ENCODE assay signal across 12 cellular contexts in genomic region chr19:870963-871401, GRCh38. TPM values are rescaled to one million over a fixed set of nuclear protein-coding genes. Genes with fewer than 3 reads are reported as not detected.
DNase-seq lines count a peak whose midpoint lies in the region; ATAC-seq, FAIRE-seq and TF ChIP-seq lines count a peak whose summit lies in the region.
"Had no signal": no experiment of that assay in that cellular context is flagged by ENCODE, and none has a peak within 500 bp of the region (broad histone marks: within the 10 kb centered on the region; RNA-seq: fewer than 3 reads in every experiment).

No MANE protein-coding gene starts in this region.

- H3K4me1 ChIP-seq in HEK293 (ENCODE audit: control insufficient read depth, insufficient read depth, low read length) = no peaks in the 10 kb centered on the region; the same call in 1 of the 2 replicates
- H3K4me1 ChIP-seq in pancreas = no peaks in the 10 kb centered on the region

- H3K36me3 ChIP-seq in HEK293 (ENCODE audit: control insufficient read depth in 2 of 2, insufficient read depth in 1 of 2, low read length in 2 of 2) (peaks cover 7 to 59% of the 10 kb centered on the region in 2 experiments; a peak in 2 of 3 replicates), pancreas (peaks cover 0 to 26% (median 4%) of the 10 kb centered on the region in 3 donors)

- TF ChIP-seq CTCF in HEK293 (tag by site-specific recombination; IDR thresholded peaks at IDR 0.05) (no peak), astrocyte of the spinal cord (IDR thresholded peaks at IDR 0.05; ENCODE audit: low read depth, low read length) (no peak), pancreas (IDR thresholded peaks at IDR 0.05) (no peak), CD14-positive monocyte (IDR thresholded peaks at IDR 0.05) (no peak)

- no peaks in the 10 kb centered on the region for H3K27me3 ChIP-seq in pancreas

- ATAC-seq in pancreas (peak in 1 of 4 donors; percentile 29), GM21825 (IDR thresholded peaks at IDR 0.05; ENCODE audit: unreplicated experiment) (no peak)
- ATAC-seq: activated CD4-positive, alpha-beta T cell treated with anti-CD3 and anti-CD28 coated beads for 36 hours had no signal

- peaks cover 33 to 55% of the 10 kb centered on the region in 2 donors for H3K36me3 Mint-ChIP-seq in CD14-positive monocyte

- intact Hi-C loops in pancreas (cut with DNase I) = no loop called here
- intact Hi-C loops in CD14-positive monocyte (cut with micrococcal nuclease) = no loop called here

- no peak overlapping the region for H3K27ac Mint-ChIP-seq in CD14-positive monocyte
- H3K27ac Mint-ChIP-seq: activated CD4-positive, alpha-beta T cell treated with anti-CD3 and anti-CD28 coated beads for 36 hours had no signal

- CTCF ChIA-PET in HEK293 (lab: Yijun Ruan, JAX) = no interaction called here

- H3K4me3 Mint-ChIP-seq in CD14-positive monocyte = no peak overlapping the region
- H3K4me3 Mint-ChIP-seq: activated CD4-positive, alpha-beta T cell treated with anti-CD3 and anti-CD28 coated beads for 36 hours had no signal

- in situ Hi-C loops in astrocyte of the spinal cord (cut with HindIII; ENCODE audit: low sequenced_read_pairs) = no loop called here

- WGBS in pancreas, 2 donors = 80 to 84% methylated on average over 22 to 28 of the region's 28 CpGs

- H3K27me3 Mint-ChIP-seq in CD14-positive monocyte (ENCODE audit: low read depth in 3 of 3) = peaks cover 0 to 3% (median 2%) of the 10 kb centered on the region in 3 donors
- H3K27me3 Mint-ChIP-seq: activated CD4-positive, alpha-beta T cell treated with anti-CD3 and anti-CD28 coated beads for 36 hours; activated naive CD4-positive, alpha-beta T cell treated with anti-CD3 and anti-CD28 coated beads, Interleukin-2, amount 10 ng/mL, durations not matched to agents 7 days and 5 days had no signal

- no peaks in the 10 kb centered on the region for H3K9me3 Mint-ChIP-seq in CD14-positive monocyte
- H3K9me3 Mint-ChIP-seq: activated naive CD4-positive, alpha-beta T cell treated with anti-CD3 and anti-CD28 coated beads, Interleukin-2, amount 10 ng/mL, durations not matched to agents 7 days and 5 days had no signal

- no peak overlapping the region for H3K4me3 ChIP-seq in HEK293 (ENCODE audit: low read depth, low read length)
- H3K4me3 ChIP-seq in astrocyte of the spinal cord (ENCODE audit: low read depth, low read length) = no peak overlapping the region
- H3K4me3 ChIP-seq in pancreas = no peak overlapping the region
- H3K4me3 ChIP-seq: smooth muscle cell had no signal

- no peak overlapping the region for H3K27ac ChIP-seq in HEK293 (ENCODE audit: extremely low read depth, low read depth, low read length)
- H3K27ac ChIP-seq in pancreas = no peak overlapping the region

- POLR2A ChIA-PET in HEK293 (lab: Yijun Ruan, JAX) = no interaction called here

- H3K9me3 ChIP-seq in HEK293 (ENCODE audit: control insufficient read depth, insufficient read depth, low read depth, low read length) = no peaks in the 10 kb centered on the region
- no peaks in the 10 kb centered on the region for H3K9me3 ChIP-seq in pancreas

- DNase-seq in astrocyte of the spinal cord (ENCODE audit: low read depth, low spot score) = peak; percentile 45
- peak in 4 of 6 donors; percentile 43 to 89 (median 65) for DNase-seq in pancreas
- no peak for DNase-seq in cerebellar nuclear complex (lab: John Stamatoyannopoulos, UW)
- DNase-seq in CD14-positive monocyte (ENCODE audit: low spot score) = no peak
- DNase-seq: activated CD4-positive, alpha-beta T cell treated with anti-CD3 and anti-CD28 coated beads for 36 hours; activated naive CD4-positive, alpha-beta T cell treated with anti-CD3 and anti-CD28 coated beads, Interleukin-2, amount 10 ng/mL, durations not matched to agents 7 days and 5 days; NCI-H2171 had no signal

- peaks cover 6% of the 10 kb centered on the region for H3K4me1 Mint-ChIP-seq in CD14-positive monocyte

- FAIRE-seq in pancreas (lab: Jason Lieb, UNC) = no peak

TF ChIP-seq in HEK293, 187 proteins besides CTCF, POLR2A, EP300 and RAD21:
- TF ChIP-seq ZBTB8A (tag by site-specific recombination; IDR thresholded peaks at IDR 0.05) (no peak), ZIC2 (tag by site-specific recombination; IDR thresholded peaks at IDR 0.05) (peak; percentile 33; the same call in 1 of the 2 replicates), SP2 (tag by site-specific recombination; IDR thresholded peaks at IDR 0.05) (no peak), ZFP41 (tag by site-specific recombination; IDR thresholded peaks at IDR 0.05; ENCODE audit: borderline replicate concordance) (no peak), ZBTB10 (tag by site-specific recombination; IDR thresholded peaks at IDR 0.05) (peak; percentile 44; the same call in 1 of the 2 replicates)

RNA-seq across cellular contexts. Expression of gene CFD, which starts 11.5 kb away (rescaled TPM):
- 10 to 100 TPM in 2 of 6 donors, 1 to 10 TPM in 4; 2.5 to 48.8 (median 7.3) TPM for total RNA-seq in pancreas
- polyA plus RNA-seq in pancreas (10 to 100 TPM; 27.8 to 48.1 TPM), CD14-positive monocyte (100 to 1,000 TPM; 654 to 862 TPM)
- total RNA-seq: smooth muscle cell had no signal

RNA-seq across cellular contexts. Expression of gene ELANE, which starts 18.9 kb away (rescaled TPM):
- under 1 TPM in 2 of 6 donors, not detected in 4; 0.16 to 0.35 TPM for total RNA-seq in pancreas
- polyA plus RNA-seq in pancreas = under 1 TPM; 0.19 to 0.57 TPM
- polyA plus RNA-seq in CD14-positive monocyte = 1 to 10 TPM; 1.3 to 2.0 TPM
- total RNA-seq: activated CD4-positive, alpha-beta T cell treated with anti-CD3 and anti-CD28 coated beads for 36 hours; dermis microvascular lymphatic vessel endothelial cell; smooth muscle cell had no signal
- polyA plus RNA-seq: smooth muscle cell had no signal

RNA-seq across cellular contexts. Expression of gene MED16, which starts 22.0 kb away (rescaled TPM):
- 10 to 100 TPM; 23.0 to 46.5 (median 33.5) TPM for total RNA-seq in pancreas
- polyA plus RNA-seq in pancreas = 100 to 1,000 TPM; 139 to 147 TPM
- 10 to 100 TPM; 20.7 to 37.4 TPM for polyA plus RNA-seq in CD14-positive monocyte

RNA-seq across cellular contexts. Expression of gene RNU6-9, which starts 22.3 kb away (rescaled TPM):
- total RNA-seq in pancreas = not detected
- polyA plus RNA-seq in pancreas (not detected), CD14-positive monocyte (not detected)
- total RNA-seq: activated CD4-positive, alpha-beta T cell treated with anti-CD3 and anti-CD28 coated beads for 36 hours; dermis microvascular lymphatic vessel endothelial cell; mononuclear cell; smooth muscle cell had no signal
- polyA plus RNA-seq: smooth muscle cell had no signal

RNA-seq across cellular contexts. Expression of gene PRTN3, which starts 30.2 kb away (rescaled TPM):
- total RNA-seq in pancreas = under 1 TPM in 1 of 6 donors, not detected in 5; 0.24 TPM
- polyA plus RNA-seq in pancreas (under 1 TPM in 1 of 2 donors, not detected in 1; 0.14 TPM), CD14-positive monocyte (not detected)
- total RNA-seq: activated CD4-positive, alpha-beta T cell treated with anti-CD3 and anti-CD28 coated beads for 36 hours; dermis microvascular lymphatic vessel endothelial cell; smooth muscle cell had no signal
- polyA plus RNA-seq: smooth muscle cell had no signal

Comparison
In these comparisons a context has a peak if more than half of its experiments do, and no peak if none do; other contexts are left out.
1. DNase-seq: peak in astrocyte of the spinal cord (single experiment) and pancreas (4 of 6); none in cerebellar nuclear complex (0 of 2) and CD14-positive monocyte (single experiment).
2. RNA of gene CFD, which starts 11.5 kb away (polyA plus RNA-seq): 654 to 862 TPM in CD14-positive monocyte; 27.8 to 48.1 TPM in pancreas; every median in the first group is over 10 times any median in the second.